Comparison of ENCODE assay signal across 8 cellular contexts in the genomic region with DNA sequence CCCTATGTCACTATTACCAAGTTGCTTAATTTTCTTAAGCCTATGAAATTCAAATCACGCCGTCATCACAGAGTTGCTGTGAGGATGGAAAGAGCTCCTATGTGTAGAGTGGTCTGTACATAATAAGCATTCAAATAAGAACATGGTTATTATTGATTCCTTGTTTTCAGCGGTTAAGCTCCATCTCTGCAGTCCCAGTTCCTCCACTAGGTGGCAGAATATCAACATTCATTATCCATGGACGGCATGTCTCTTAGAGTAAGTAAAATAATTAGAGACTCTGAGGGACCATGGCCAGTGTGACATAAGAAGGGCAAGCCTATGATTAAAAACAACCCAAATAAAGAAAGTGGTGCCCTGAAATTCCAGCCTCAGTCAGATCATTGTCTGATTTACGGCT.
DNase-seq lines count a peak whose midpoint lies in the region; ATAC-seq and TF ChIP-seq lines count a peak whose summit lies in the region.

No MANE protein-coding gene starts in this region.

- no peak overlapping the region for H3K4me3 Mint-ChIP-seq in activated T-cell treated with anti-CD3 and anti-CD28 coated beads, Interleukin-2, amount 50 U/mL, for 72 hours

- H3K9me3 ChIP-seq in left ventricle myocardium inferior (replicated peaks) = no peaks in the 10 kb centered on the region
- no peaks in the 10 kb centered on the region for H3K9me3 ChIP-seq in gastrocnemius medialis

- no peak overlapping the region for H3K4me3 ChIP-seq in left ventricle myocardium inferior
- H3K4me3 ChIP-seq in gastrocnemius medialis = no peak overlapping the region

- H3K4me1 ChIP-seq in left ventricle myocardium inferior (no peaks in the 10 kb centered on the region), gastrocnemius medialis (no peaks in the 10 kb centered on the region)

- H3K4me1 Mint-ChIP-seq in activated T-cell treated with anti-CD3 and anti-CD28 coated beads, Interleukin-2, amount 50 U/mL, for 72 hours (ENCODE audit: low read depth) = no peaks in the 10 kb centered on the region

- DNase-seq in DMS114 treated with DMSO at 0.1 percent for 48 hours (lab: John Stamatoyannopoulos, UW; ENCODE audit: unreplicated experiment) (peak; percentile 28), HCEC 1CT (peak; percentile 12), NCI-H2227 (lab: John Stamatoyannopoulos, UW; ENCODE audit: unreplicated experiment) (peak; percentile 77), left ventricle myocardium inferior (no peak), gastrocnemius medialis (peak in 1 of 2 donors; percentile 10)
- peak; percentile 21 to 27 for DNase-seq in activated T-cell treated with anti-CD3 and anti-CD28 coated beads, Interleukin-2, amount 50 U/mL, for 72 hours

- no peak overlapping the region for H3K27ac Mint-ChIP-seq in activated T-cell treated with anti-CD3 and anti-CD28 coated beads, Interleukin-2, amount 50 U/mL, for 72 hours

- peak; percentile 75 for TF ChIP-seq CTCF in left ventricle myocardium inferior (IDR thresholded peaks at IDR 0.05; ENCODE audit: borderline replicate concordance)
- TF ChIP-seq CTCF in gastrocnemius medialis (IDR thresholded peaks at IDR 0.05 in 4 of 5, conservative IDR thresholded peaks at IDR 0.05 in 1 of 5) = peak; percentile 33 to 72 (median 59)

- TF ChIP-seq POLR2A in gastrocnemius medialis (IDR thresholded peaks at IDR 0.05) = no peak

- H3K27me3 ChIP-seq in left ventricle myocardium inferior (ENCODE audit: low read depth) (no peaks in the 10 kb centered on the region), gastrocnemius medialis (no peaks in the 10 kb centered on the region)

- intact Hi-C loops in left ventricle myocardium inferior (cut with micrococcal nuclease) (loop anchor here (5.0 kb wide), 1 partner anchor 450 kb away; no protein-coding TSS in a partner anchor), gastrocnemius medialis (cut with DNase I; ENCODE audit: low total_unique reads) (loop anchor here (2.0 to 10.0 kb wide), 2 partner anchors 132 to 448 kb away; a partner anchor contains a TSS)

- no peaks in the 10 kb centered on the region for H3K36me3 Mint-ChIP-seq in activated T-cell treated with anti-CD3 and anti-CD28 coated beads, Interleukin-2, amount 50 U/mL, for 72 hours (ENCODE audit: insufficient read depth in 2 of 2)

- H3K27ac ChIP-seq in left ventricle myocardium inferior (replicated peaks) = no peak overlapping the region
- H3K27ac ChIP-seq in gastrocnemius medialis = no peak overlapping the region

- H3K36me3 ChIP-seq in left ventricle myocardium inferior (no peaks in the 10 kb centered on the region), gastrocnemius medialis (no peaks in the 10 kb centered on the region)

- in situ Hi-C loops in gastrocnemius medialis (cut with MboI; ENCODE audit: low sequenced_read_pairs in 4 of 4) = loop anchor here (10.0 to 25.0 kb wide), 3 partner anchors 345 to 445 kb away; no protein-coding TSS in a partner anchor

- no peak for ATAC-seq in activated T-cell treated with anti-CD3 and anti-CD28 coated beads, Interleukin-2, amount 50 U/mL, for 72 hours (replicated peaks in 1 of 2)
- no peak for ATAC-seq in gastrocnemius medialis
- no peak for ATAC-seq in GM18498 (IDR thresholded peaks at IDR 0.05; ENCODE audit: unreplicated experiment)
- ATAC-seq in HG03139 (IDR thresholded peaks at IDR 0.05; ENCODE audit: unreplicated experiment) = no peak

- H3K9me3 Mint-ChIP-seq in activated T-cell treated with anti-CD3 and anti-CD28 coated beads, Interleukin-2, amount 50 U/mL, for 72 hours = no peaks in the 10 kb centered on the region

- H3K27me3 Mint-ChIP-seq in activated T-cell treated with anti-CD3 and anti-CD28 coated beads, Interleukin-2, amount 50 U/mL, for 72 hours (ENCODE audit: low read depth) = peaks cover 22% of the 10 kb centered on the region
